ENCODE assay signal across 8 cellular contexts in the genomic region with DNA sequence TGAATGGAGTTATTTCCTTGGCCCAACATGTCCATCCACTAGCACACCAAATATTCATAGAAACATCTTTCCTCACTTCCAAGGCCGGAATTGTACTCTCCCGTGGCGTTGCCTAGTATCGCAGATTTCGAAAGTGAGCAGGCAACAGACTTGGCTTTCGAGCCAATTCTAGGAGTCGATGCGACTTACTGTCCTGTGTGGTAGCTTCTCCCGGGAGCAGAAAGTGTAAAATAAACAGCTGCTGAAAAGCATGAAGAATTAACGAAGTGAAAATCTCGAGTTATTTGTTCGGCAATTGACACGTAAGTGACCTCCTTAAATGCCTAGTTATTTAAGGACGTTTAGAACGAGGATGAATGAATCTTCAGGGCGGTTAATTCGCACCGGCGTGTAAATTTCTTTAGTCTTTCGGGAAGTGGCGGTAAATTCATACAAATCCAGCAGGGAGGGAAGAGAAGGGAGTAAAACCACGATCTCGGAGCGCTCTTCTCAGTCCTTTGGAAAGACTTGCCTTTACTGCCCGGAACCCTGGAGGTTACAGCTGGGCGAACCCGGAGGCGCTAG. TPM values are rescaled to one million over a fixed set of nuclear protein-coding genes. Genes with fewer than 3 reads are reported as not detected.
DNase-seq lines count a peak whose midpoint lies in the region; ATAC-seq and TF ChIP-seq lines count a peak whose summit lies in the region.

No MANE protein-coding gene starts in this region.

- TF ChIP-seq CTCF in AG10803 (conservative IDR thresholded peaks at IDR 0.05; ENCODE audit: low read length): no peak
- TF ChIP-seq CTCF in breast epithelium (IDR thresholded peaks at IDR 0.05): no peak

- H3K9me3 ChIP-seq in breast epithelium (no peaks in the 10 kb centered on the region), skeletal muscle tissue (ENCODE audit: control insufficient read depth in 3 of 3, low read length in 3 of 3) (no peaks in the 10 kb centered on the region)

- H3K4me1 ChIP-seq in breast epithelium: peaks cover 0 to 4% of the 10 kb centered on the region in 2 donors
- peaks cover 14 to 26% (median 21%) of the 10 kb centered on the region in 3 donors for H3K4me1 ChIP-seq in skeletal muscle tissue (ENCODE audit: control insufficient read depth in 3 of 3, insufficient read depth in 3 of 3, low read length in 3 of 3)

- peak overlapping the region; percentile 69 for H3K4me3 ChIP-seq in AG10803 (ENCODE audit: low read length)
- H3K4me3 ChIP-seq in breast epithelium: peak overlapping the region; percentile 78 to 85 (median 83)
- H3K4me3 ChIP-seq in skeletal muscle tissue (ENCODE audit: low read length in 3 of 3): peak overlapping the region; percentile 81 to 91 (median 84)

- H3K27me3 ChIP-seq in breast epithelium: peaks cover 0 to 2% of the 10 kb centered on the region in 2 donors
- H3K27me3 ChIP-seq in skeletal muscle tissue (ENCODE audit: control insufficient read depth in 3 of 3, insufficient read depth in 3 of 3, low read length in 3 of 3): peaks cover 2 to 10% (median 5%) of the 10 kb centered on the region in 3 donors

- no peak for TF ChIP-seq POLR2A in breast epithelium (IDR thresholded peaks at IDR 0.05)

- H3K9ac ChIP-seq in skeletal muscle tissue (ENCODE audit: low read depth in 1 of 3, low read length in 3 of 3): peak overlapping the region; percentile 73 to 80 (median 74)

- H3K36me3 ChIP-seq in breast epithelium (no peaks in the 10 kb centered on the region), skeletal muscle tissue (ENCODE audit: control insufficient read depth in 3 of 3, insufficient read depth in 3 of 3, low read length in 3 of 3) (no peaks in the 10 kb centered on the region)

- DNase-seq in AG10803 (ENCODE audit: low read depth) (peak; percentile 65), OCI-M1 (lab: John Stamatoyannopoulos, UW) (peak; percentile 64), breast epithelium (ENCODE audit: low spot score in 2 of 2) (peak in 1 of 2 donors; percentile 37), inferior parietal cortex (ENCODE audit: extremely low spot score) (peak; percentile 73), cerebellar cortex (ENCODE audit: low spot score) (no peak)

- H3K27ac ChIP-seq in breast epithelium (peak overlapping the region; percentile 66 to 82), skeletal muscle tissue (ENCODE audit: low read depth, low read length) (peak overlapping the region; percentile 66)

- intact Hi-C loops in breast epithelium (cut with DNase I; ENCODE audit: low total_unique reads): no loop called here

- ATAC-seq in GM21528 (IDR thresholded peaks at IDR 0.05; ENCODE audit: low FRiP score, unreplicated experiment): peak; percentile 8
- ATAC-seq in HG02970 (IDR thresholded peaks at IDR 0.05; ENCODE audit: low FRiP score, unreplicated experiment): no peak

RNA-seq across cellular contexts. Expression of a gene that starts 0.4 kb away (rescaled TPM):
- total RNA-seq in breast epithelium: 10 to 100 TPM; 12.7 to 21.0 (median 19.0) TPM
- total RNA-seq in skeletal muscle tissue: 16.7 TPM
